In genomic region chr2:170243118-170243837, GRCh38 we compare ENCODE assay signal across 25 cellular contexts.
"Had no signal": no experiment of that assay in that cellular context is flagged by ENCODE, and none has a peak within 500 bp of the region (broad histone marks: within the 10 kb centered on the region; RNA-seq: fewer than 3 reads in every experiment).

No MANE protein-coding gene starts in this region.

- FAIRE-seq: endothelial cell of umbilical vein, small intestine, urothelium cell line had no signal

- H3K4me1 ChIP-seq: esophagus squamous epithelium, gastroesophageal sphincter, heart right ventricle, right lobe of liver, transverse colon had no signal

- H3K27me3 ChIP-seq: esophagus squamous epithelium, right lobe of liver had no signal

- H3K4me3 ChIP-seq: dorsolateral prefrontal cortex, esophagus squamous epithelium, gastroesophageal sphincter, heart right ventricle, mucosa of descending colon, right lobe of liver, transverse colon had no signal

- H3K36me3 ChIP-seq: esophagus squamous epithelium, gastroesophageal sphincter, heart right ventricle, right lobe of liver, transverse colon had no signal

- H3K9me3 ChIP-seq: esophagus squamous epithelium, gastroesophageal sphincter, heart right ventricle, mucosa of descending colon, right lobe of liver, transverse colon had no signal

- DNase-seq: activated CD4-positive, alpha-beta T cell treated with anti-CD3 and anti-CD28 coated beads for 1 hour; activated CD4-positive, alpha-beta T cell treated with anti-CD3 and anti-CD28 coated beads, Interleukin-2, amount 50 U/mL, for 1 hour; activated CD8-positive, alpha-beta T cell treated with anti-CD3 and anti-CD28 coated beads, Interleukin-2, amount 10 ng/mL, durations not matched to agents 7 days and 5 days; activated gamma-delta T cell; aorta; caudate nucleus; dorsolateral prefrontal cortex; effector memory CD8-positive, alpha-beta T cell; esophagus squamous epithelium; heart right ventricle; islet precursor cell; left colon; mesenchymal stem cell; mucosa of descending colon; naive B cell; nucleus accumbens; right lobe of liver; small intestine; stimulated activated CD8-positive, alpha-beta memory T cell treated with anti-CD3 and anti-CD28 coated beads, Interleukin-4, amount 100 ng/mL, for 48 hours; stimulated activated naive B cell treated with anti-CD40 and anti-IgM and Interleukin-4, amounts not matched to agents 10 μg/mL and 1 μg/mL and 100 μg/mL, for 72 hours; T-helper 17 cell; transverse colon had no signal

- H3K27ac ChIP-seq: esophagus squamous epithelium, gastroesophageal sphincter, heart right ventricle, right lobe of liver, transverse colon had no signal
